Comparison of ENCODE assay signal across 8 cellular contexts in the genomic region with DNA sequence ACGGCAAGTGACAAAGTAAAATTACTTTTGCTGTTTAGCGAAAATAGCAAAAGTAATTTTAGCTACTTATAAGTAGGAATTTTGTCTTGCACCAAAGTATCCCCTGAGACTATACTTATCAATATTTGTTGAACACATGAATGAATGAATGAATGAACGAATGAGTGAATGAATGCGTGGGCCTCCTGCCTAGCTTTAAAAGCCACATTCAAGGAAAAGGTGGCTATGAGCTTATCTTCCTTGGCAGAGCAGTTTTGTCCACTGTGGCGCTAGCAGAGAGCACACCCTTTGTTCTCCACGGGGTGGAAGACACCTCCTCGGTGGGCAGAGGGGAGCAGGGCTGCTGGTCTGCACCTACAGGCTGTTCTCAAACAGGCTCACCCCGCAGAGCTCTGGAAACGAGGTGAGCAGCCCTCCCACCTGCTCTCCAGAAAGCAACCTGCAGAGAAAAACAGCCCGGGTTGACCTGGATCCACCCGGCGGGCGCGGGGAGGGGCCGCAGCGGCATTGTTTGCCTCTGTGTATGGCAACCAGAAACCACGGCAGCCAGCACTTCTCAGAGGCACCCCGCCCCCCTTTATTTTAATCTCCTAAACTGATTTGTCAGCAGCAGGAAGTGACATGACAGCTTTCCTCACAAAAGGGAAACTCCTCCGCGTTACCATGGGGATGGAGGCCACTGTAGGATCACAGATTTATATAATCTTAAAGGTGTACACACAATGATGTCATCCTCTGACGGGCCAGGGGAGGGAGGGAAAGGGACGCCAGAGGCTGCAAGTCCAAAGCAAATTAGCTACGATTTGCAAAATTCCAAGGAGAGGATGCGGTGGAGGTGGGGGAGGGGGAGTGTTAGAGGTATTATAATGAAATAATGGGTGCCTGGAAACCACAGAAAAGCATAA. TPM values are rescaled to one million over a fixed set of nuclear protein-coding genes. Genes with fewer than 3 reads are reported as not detected.
DNase-seq lines count a peak whose midpoint lies in the region; ATAC-seq and TF ChIP-seq lines count a peak whose summit lies in the region.

No MANE protein-coding gene starts in this region.

- ATAC-seq in HG03196 (IDR thresholded peaks at IDR 0.05; ENCODE audit: unreplicated experiment) (peak; percentile 82), activated B cell treated with CpG ODN at 0.5 μM for 24 hours (ENCODE audit: low read depth) (peak; percentile 78)

- H3K9me3 ChIP-seq in spleen: peaks cover 0 to 3% (median 0%) of the 10 kb centered on the region in 8 donors

- POLR2A ChIA-PET in activated B cell treated with CpG ODN at 0.5 μM for 24 hours (lab: Charles Lee): interaction anchor here (0.6 to 1.6 kb wide), 11 partner anchors 9 to 219 kb away, joined by 3 to 14 read pairs (median 4); a partner anchor contains a TSS

- H3K4me3 ChIP-seq in AG09309 (ENCODE audit: control insufficient read depth, low read depth, low read length) (peak overlapping the region; percentile 36), spleen (peak overlapping the region; percentile 18 to 87 (median 37))

- 8 to 9% (median 9%) methylated on average over 22 to 24 of the region's 24 CpGs for WGBS in spleen, 5 donors

- peaks cover 17 to 70% (median 54%) of the 10 kb centered on the region in 6 donors for H3K4me1 ChIP-seq in spleen

- in situ Hi-C loops in GM18951 (cut with MboI; ENCODE audit: low sequenced_read_pairs, unreplicated experiment): no loop called here

- TF ChIP-seq CTCF in AG09309 (IDR thresholded peaks at IDR 0.05; ENCODE audit: control insufficient read depth, insufficient read depth, low read depth, low read length, missing control alignments) (no peak), activated B cell treated with CpG ODN at 0.5 μM for 24 hours (IDR thresholded peaks at IDR 0.05) (no peak), spleen (IDR thresholded peaks at IDR 0.05 in 8 of 11, conservative IDR thresholded peaks at IDR 0.05 in 3 of 11) (peak in 1 of 11 experiments; percentile 23)

- peaks cover 65% of the 10 kb centered on the region for H3K4me1 Mint-ChIP-seq in activated B cell treated with CpG ODN at 0.5 μM for 24 hours

- TF ChIP-seq POLR2A in GM18951 (IDR thresholded peaks at IDR 0.05; ENCODE audit: extremely low read depth, insufficient read depth, insufficient read length) (peak; percentile 41), spleen (IDR thresholded peaks at IDR 0.05) (peak in 1 of 3 donors; percentile 27)

- CTCF ChIA-PET in activated B cell treated with CpG ODN at 0.5 μM for 24 hours (lab: Charles Lee): interaction anchor here (0.8 to 1.5 kb wide), 7 partner anchors 42 to 167 kb away, joined by 3 to 6 read pairs (median 4); no protein-coding TSS in a partner anchor

- no peaks in the 10 kb centered on the region for H3K27me3 Mint-ChIP-seq in activated B cell treated with CpG ODN at 0.5 μM for 24 hours

- intact Hi-C loops in activated B cell treated with CpG ODN at 0.5 μM for 24 hours (cut with micrococcal nuclease) (loop anchor here (1.0 to 5.0 kb wide), 9 partner anchors 23 to 1122 kb away; a partner anchor contains a TSS), spleen (cut with DNase I; ENCODE audit: low total_unique reads) (loop anchor here (5.0 kb wide), 1 partner anchor 48 kb away; no protein-coding TSS in a partner anchor)

- H3K9me3 Mint-ChIP-seq in activated B cell treated with CpG ODN at 0.5 μM for 24 hours: no peaks in the 10 kb centered on the region

- H3K36me3 ChIP-seq in spleen: peaks cover 3 to 37% (median 23%) of the 10 kb centered on the region in 6 donors

- peaks cover 34% of the 10 kb centered on the region for H3K36me3 Mint-ChIP-seq in activated B cell treated with CpG ODN at 0.5 μM for 24 hours (ENCODE audit: low read depth)

- no peaks in the 10 kb centered on the region for H3K27me3 ChIP-seq in spleen (replicated peaks in 1 of 7)

- peak overlapping the region; percentile 95 for H3K27ac Mint-ChIP-seq in activated B cell treated with CpG ODN at 0.5 μM for 24 hours

- H3K4me3 Mint-ChIP-seq in activated B cell treated with CpG ODN at 0.5 μM for 24 hours: peak overlapping the region; percentile 84

- H3K27ac ChIP-seq in caudate nucleus (ENCODE audit: low read depth, low read length) (peak overlapping the region; percentile 99), spleen (peak overlapping the region; percentile 67 to 100 (median 100))

- DNase-seq in AG09309 (ENCODE audit: low read depth) (peak; percentile 99), NCI-H226 (peak; percentile 99), activated B cell treated with CpG ODN at 0.5 μM for 24 hours (peak; percentile 86), caudate nucleus (lab: John Stamatoyannopoulos, UW) (peak; percentile 18 to 99 (median 86)), iris pigment epithelial cell (ENCODE audit: low read depth) (peak; percentile 100), spleen (peak; percentile 98)

RNA-seq across cellular contexts. Expression of a gene that starts 5.9 kb away (rescaled TPM):
- total RNA-seq in activated B cell treated with CpG ODN at 0.5 μM for 24 hours: 15.0 and 21.2 TPM in 2 replicates
- total RNA-seq in spleen: 100 to 1,000 TPM; 197 to 818 (median 376) TPM
- polyA plus RNA-seq in spleen: 100 to 1,000 TPM in 1 of 3 donors, 10 to 100 TPM in 2; 46.0 to 116 (median 68.9) TPM

Comparison
In these comparisons a context has a peak if more than half of its experiments do, and no peak if none do; other contexts are left out.
1. Peak in every context shown above with its lines: DNase-seq, ATAC-seq, H3K4me3 ChIP-seq and H3K27ac ChIP-seq.